1 cellular context compared by ENCODE assay signal in the genomic region with DNA sequence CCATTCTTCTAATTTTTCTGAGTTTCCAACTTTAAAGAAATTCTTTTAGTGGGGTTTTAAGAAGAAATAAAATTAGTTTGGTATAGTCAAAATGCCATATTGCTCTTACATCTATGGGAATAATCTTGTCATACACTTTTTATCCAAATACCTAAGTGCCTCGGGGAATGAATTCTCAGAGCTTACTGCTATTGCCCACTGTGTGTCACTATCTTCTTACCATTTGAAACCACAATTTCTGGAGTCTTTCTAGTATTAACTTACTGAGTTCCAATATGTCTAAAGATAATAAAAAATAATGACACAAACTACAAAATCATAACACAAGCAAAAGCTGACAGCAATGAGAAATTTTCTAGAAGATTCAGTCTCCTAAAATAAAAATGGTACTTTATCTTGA.
TF ChIP-seq lines count a peak whose summit lies in the region.

No MANE protein-coding gene starts in this region.

TF ChIP-seq in GM23338, 12 proteins besides CTCF, POLR2A, EP300 and RAD21 (continued from another document):
- TF ChIP-seq, protein P1, sequence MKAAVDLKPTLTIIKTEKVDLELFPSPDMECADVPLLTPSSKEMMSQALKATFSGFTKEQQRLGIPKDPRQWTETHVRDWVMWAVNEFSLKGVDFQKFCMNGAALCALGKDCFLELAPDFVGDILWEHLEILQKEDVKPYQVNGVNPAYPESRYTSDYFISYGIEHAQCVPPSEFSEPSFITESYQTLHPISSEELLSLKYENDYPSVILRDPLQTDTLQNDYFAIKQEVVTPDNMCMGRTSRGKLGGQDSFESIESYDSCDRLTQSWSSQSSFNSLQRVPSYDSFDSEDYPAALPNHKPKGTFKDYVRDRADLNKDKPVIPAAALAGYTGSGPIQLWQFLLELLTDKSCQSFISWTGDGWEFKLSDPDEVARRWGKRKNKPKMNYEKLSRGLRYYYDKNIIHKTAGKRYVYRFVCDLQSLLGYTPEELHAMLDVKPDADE (IDR thresholded peaks at IDR 0.05): no peak
- TF ChIP-seq EZH2 (IDR thresholded peaks at IDR 0.05; ENCODE audit: low read depth, unreplicated experiment) (no peak), STAT1 (IDR thresholded peaks at IDR 0.05; ENCODE audit: unreplicated experiment) (no peak), EZH2phosphoT487 (IDR thresholded peaks at IDR 0.05; ENCODE audit: unreplicated experiment) (no peak), CREB1 (CRISPR knock-in tag; IDR thresholded peaks at IDR 0.05; ENCODE audit: low read depth) (no peak)
- TF ChIP-seq, protein P2, sequence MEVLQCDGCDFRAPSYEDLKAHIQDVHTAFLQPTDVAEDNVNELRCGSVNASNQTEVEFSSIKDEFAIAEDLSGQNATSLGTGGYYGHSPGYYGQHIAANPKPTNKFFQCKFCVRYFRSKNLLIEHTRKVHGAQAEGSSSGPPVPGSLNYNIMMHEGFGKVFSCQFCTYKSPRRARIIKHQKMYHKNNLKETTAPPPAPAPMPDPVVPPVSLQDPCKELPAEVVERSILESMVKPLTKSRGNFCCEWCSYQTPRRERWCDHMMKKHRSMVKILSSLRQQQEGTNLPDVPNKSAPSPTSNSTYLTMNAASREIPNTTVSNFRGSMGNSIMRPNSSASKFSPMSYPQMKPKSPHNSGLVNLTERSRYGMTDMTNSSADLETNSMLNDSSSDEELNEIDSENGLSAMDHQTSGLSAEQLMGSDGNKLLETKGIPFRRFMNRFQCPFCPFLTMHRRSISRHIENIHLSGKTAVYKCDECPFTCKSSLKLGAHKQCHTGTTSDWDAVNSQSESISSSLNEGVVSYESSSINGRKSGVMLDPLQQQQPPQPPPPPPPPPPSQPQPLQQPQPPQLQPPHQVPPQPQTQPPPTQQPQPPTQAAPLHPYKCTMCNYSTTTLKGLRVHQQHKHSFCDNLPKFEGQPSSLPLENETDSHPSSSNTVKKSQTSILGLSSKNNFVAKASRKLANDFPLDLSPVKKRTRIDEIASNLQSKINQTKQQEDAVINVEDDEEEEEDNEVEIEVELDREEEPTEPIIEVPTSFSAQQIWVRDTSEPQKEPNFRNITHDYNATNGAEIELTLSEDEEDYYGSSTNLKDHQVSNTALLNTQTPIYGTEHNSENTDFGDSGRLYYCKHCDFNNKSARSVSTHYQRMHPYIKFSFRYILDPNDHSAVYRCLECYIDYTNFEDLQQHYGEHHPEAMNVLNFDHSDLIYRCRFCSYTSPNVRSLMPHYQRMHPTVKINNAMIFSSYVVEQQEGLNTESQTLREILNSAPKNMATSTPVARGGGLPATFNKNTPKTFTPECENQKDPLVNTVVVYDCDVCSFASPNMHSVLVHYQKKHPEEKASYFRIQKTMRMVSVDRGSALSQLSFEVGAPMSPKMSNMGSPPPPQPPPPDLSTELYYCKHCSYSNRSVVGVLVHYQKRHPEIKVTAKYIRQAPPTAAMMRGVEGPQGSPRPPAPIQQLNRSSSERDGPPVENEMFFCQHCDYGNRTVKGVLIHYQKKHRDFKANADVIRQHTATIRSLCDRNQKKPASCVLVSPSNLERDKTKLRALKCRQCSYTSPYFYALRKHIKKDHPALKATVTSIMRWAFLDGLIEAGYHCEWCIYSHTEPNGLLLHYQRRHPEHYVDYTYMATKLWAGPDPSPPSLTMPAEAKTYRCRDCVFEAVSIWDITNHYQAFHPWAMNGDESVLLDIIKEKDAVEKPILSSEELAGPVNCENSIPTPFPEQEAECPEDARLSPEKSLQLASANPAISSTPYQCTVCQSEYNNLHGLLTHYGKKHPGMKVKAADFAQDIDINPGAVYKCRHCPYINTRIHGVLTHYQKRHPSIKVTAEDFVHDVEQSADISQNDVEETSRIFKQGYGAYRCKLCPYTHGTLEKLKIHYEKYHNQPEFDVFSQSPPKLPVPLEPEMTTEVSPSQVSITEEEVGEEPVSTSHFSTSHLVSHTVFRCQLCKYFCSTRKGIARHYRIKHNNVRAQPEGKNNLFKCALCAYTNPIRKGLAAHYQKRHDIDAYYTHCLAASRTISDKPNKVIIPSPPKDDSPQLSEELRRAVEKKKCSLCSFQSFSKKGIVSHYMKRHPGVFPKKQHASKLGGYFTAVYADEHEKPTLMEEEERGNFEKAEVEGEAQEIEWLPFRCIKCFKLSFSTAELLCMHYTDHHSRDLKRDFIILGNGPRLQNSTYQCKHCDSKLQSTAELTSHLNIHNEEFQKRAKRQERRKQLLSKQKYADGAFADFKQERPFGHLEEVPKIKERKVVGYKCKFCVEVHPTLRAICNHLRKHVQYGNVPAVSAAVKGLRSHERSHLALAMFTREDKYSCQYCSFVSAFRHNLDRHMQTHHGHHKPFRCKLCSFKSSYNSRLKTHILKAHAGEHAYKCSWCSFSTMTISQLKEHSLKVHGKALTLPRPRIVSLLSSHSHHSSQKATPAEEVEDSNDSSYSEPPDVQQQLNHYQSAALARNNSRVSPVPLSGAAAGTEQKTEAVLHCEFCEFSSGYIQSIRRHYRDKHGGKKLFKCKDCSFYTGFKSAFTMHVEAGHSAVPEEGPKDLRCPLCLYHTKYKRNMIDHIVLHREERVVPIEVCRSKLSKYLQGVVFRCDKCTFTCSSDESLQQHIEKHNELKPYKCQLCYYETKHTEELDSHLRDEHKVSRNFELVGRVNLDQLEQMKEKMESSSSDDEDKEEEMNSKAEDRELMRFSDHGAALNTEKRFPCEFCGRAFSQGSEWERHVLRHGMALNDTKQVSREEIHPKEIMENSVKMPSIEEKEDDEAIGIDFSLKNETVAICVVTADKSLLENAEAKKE (CRISPR knock-in tag; IDR thresholded peaks at IDR 0.05): no peak
TF ChIP-seq in GM23338: peak in this region for 0.
